34 cellular contexts compared by ENCODE assay signal in genomic region chr20:20829694-20830093, GRCh38.
"Had no signal": no experiment of that assay in that cellular context is flagged by ENCODE, and none has a peak within 500 bp of the region (broad histone marks: within the 10 kb centered on the region; RNA-seq: fewer than 3 reads in every experiment).

No MANE protein-coding gene starts in this region.

- H3K4me3 ChIP-seq: MG63 had no signal

- H3K9me3 ChIP-seq: MG63 had no signal

- H3K27me3 ChIP-seq: MG63 had no signal

- DNase-seq: Karpas-422, Kasumi-1, MG63, MM.1S, MV-4-11, NCI-H1048, NCI-H1092, NCI-H1092 treated with DMSO at 0.1 percent for 48 hours, NCI-H1105, NCI-H1105 treated with DMSO at 0.1 percent for 48 hours, NCI-H1417, NCI-H1417 treated with DMSO at 0.1 percent for 48 hours, NCI-H1436, NCI-H1436 treated with DMSO at 0.1 percent for 48 hours, NCI-H146, NCI-H1694, NCI-H1694 treated with DMSO at 0.1 percent for 48 hours, NCI-H187, NCI-H187 treated with DMSO at 0.1 percent for 48 hours, NCI-H1930, NCI-H2029, NCI-H2029 treated with DMSO at 0.1 percent for 48 hours, NCI-H2081, NCI-H2081 treated with DMSO at 0.1 percent for 48 hours, NCI-H2107, NCI-H2171, NCI-H2171 treated with DMSO at 0.1 percent for 48 hours, NCI-H2227 treated with DMSO at 0.1 percent for 48 hours, NCI-H226, NCI-H345, NCI-H446, NCI-H446 treated with DMSO at 0.1 percent for 48 hours, NCI-H510A, NCI-H510A treated with DMSO at 0.1 percent for 48 hours had no signal

- H3K36me3 ChIP-seq: MG63 had no signal
